ENCODE assay signal across 14 cellular contexts in genomic region chr20:58719258-58719657, GRCh38. TPM values are rescaled to one million over a fixed set of nuclear protein-coding genes. Genes with fewer than 3 reads are reported as not detected.
A peak's percentile ranks its signal among the peaks of the same experiment; 100 is the strongest.
DNase-seq lines count a peak whose midpoint lies in the region; ATAC-seq and TF ChIP-seq lines count a peak whose summit lies in the region.
"Had no signal": no experiment of that assay in that cellular context is flagged by ENCODE, and none has a peak within 500 bp of the region (broad histone marks: within the 10 kb centered on the region; RNA-seq: fewer than 3 reads in every experiment).

No MANE protein-coding gene starts in this region.

- no peak for TF ChIP-seq CTCF in hepatocyte (IDR thresholded peaks at IDR 0.05; ENCODE audit: poor library complexity)

- no peak for ATAC-seq in sciatic nerve

- H2AFZ ChIP-seq in hepatocyte: no peak overlapping the region

- H3K36me3 ChIP-seq in hepatocyte (replicated peaks; ENCODE audit: insufficient read depth, low read depth): no peaks in the 10 kb centered on the region
- H3K36me3 ChIP-seq: SJSA1 had no signal

- no peak overlapping the region for H3K27ac ChIP-seq in hepatocyte
- H3K27ac ChIP-seq: SJSA1 had no signal

- no peak overlapping the region for H3K4me3 ChIP-seq in hepatocyte
- H3K4me3 ChIP-seq: SJSA1 had no signal

- no peaks in the 10 kb centered on the region for H3K9me2 ChIP-seq in hepatocyte (replicated peaks; ENCODE audit: insufficient read depth)

- WGBS in hepatocyte (ENCODE audit: low lambda C conversion rate, missing lambda C conversion rate): 81% methylated on average over 7 of the region's 7 CpGs

- no peaks in the 10 kb centered on the region for H3K9me3 ChIP-seq in hepatocyte (ENCODE audit: low read depth)
- H3K9me3 ChIP-seq: SJSA1 had no signal

- peak; percentile 49 for DNase-seq in activated CD4-positive, alpha-beta T cell treated with anti-CD3 and anti-CD28 coated beads, Interleukin-2, amount 10 ng/mL, durations not matched to agents 24 days and 14 days
- no peak for DNase-seq in activated CD4-positive, alpha-beta T cell treated with anti-CD3 and anti-CD28 coated beads for 48 hours
- DNase-seq in HuH-7 (ENCODE audit: low spot score) (peak; percentile 3), hepatocyte (ENCODE audit: low spot score) (peak; percentile 2), sciatic nerve (ENCODE audit: low spot score) (peak; percentile 50), NCI-H69 (lab: John Stamatoyannopoulos, UW) (no peak), NCI-H1694 (lab: John Stamatoyannopoulos, UW) (no peak), NCI-H2081 (lab: John Stamatoyannopoulos, UW) (no peak)
- DNase-seq: foreskin melanocyte, NCI-H1092, NCI-H2171 had no signal

- no peak overlapping the region for H3K27ac Mint-ChIP-seq in activated CD4-positive, alpha-beta T cell treated with anti-CD3 and anti-CD28 coated beads, Interleukin-2, amount 10 ng/mL, durations not matched to agents 24 days and 14 days
- H3K27ac Mint-ChIP-seq: activated naive CD8-positive, alpha-beta T cell had no signal

- H3K4me1 ChIP-seq in hepatocyte (ENCODE audit: insufficient read depth): no peaks in the 10 kb centered on the region
- H3K4me1 ChIP-seq: SJSA1 had no signal

- peaks cover 31% of the 10 kb centered on the region for H3K27me3 Mint-ChIP-seq in activated CD4-positive, alpha-beta T cell treated with anti-CD3 and anti-CD28 coated beads, Interleukin-2, amount 10 ng/mL, durations not matched to agents 24 days and 14 days

- no peaks in the 10 kb centered on the region for H3K79me2 ChIP-seq in hepatocyte

- peaks cover 2% of the 10 kb centered on the region for H3K27me3 ChIP-seq in hepatocyte

- H3K4me2 ChIP-seq in hepatocyte: no peak overlapping the region

- no peaks in the 10 kb centered on the region for H3K4me1 Mint-ChIP-seq in activated CD4-positive, alpha-beta T cell treated with anti-CD3 and anti-CD28 coated beads, Interleukin-2, amount 10 ng/mL, durations not matched to agents 24 days and 14 days
- H3K4me1 Mint-ChIP-seq: IgD-negative memory B cell had no signal

- intact Hi-C loops in activated CD4-positive, alpha-beta T cell treated with anti-CD3 and anti-CD28 coated beads, Interleukin-2, amount 10 ng/mL, durations not matched to agents 24 days and 14 days (cut with micrococcal nuclease): no loop called here
- intact Hi-C loops in sciatic nerve (cut with DNase I): no loop called here

- no peak overlapping the region for H3K4me3 Mint-ChIP-seq in activated CD4-positive, alpha-beta T cell treated with anti-CD3 and anti-CD28 coated beads, Interleukin-2, amount 10 ng/mL, durations not matched to agents 24 days and 14 days
- H3K4me3 Mint-ChIP-seq: activated naive CD8-positive, alpha-beta T cell; IgD-negative memory B cell had no signal

- no peaks in the 10 kb centered on the region for H4K20me1 ChIP-seq in hepatocyte (ENCODE audit: insufficient read depth, poor library complexity, severe bottlenecking)

- peaks cover under 1% of the 10 kb centered on the region for H3K9me3 Mint-ChIP-seq in activated CD4-positive, alpha-beta T cell treated with anti-CD3 and anti-CD28 coated beads, Interleukin-2, amount 10 ng/mL, durations not matched to agents 24 days and 14 days

- no peaks in the 10 kb centered on the region for H3K36me3 Mint-ChIP-seq in activated CD4-positive, alpha-beta T cell treated with anti-CD3 and anti-CD28 coated beads, Interleukin-2, amount 10 ng/mL, durations not matched to agents 24 days and 14 days (ENCODE audit: low read depth)
- H3K36me3 Mint-ChIP-seq: activated naive CD8-positive, alpha-beta T cell; IgD-negative memory B cell had no signal

RNA-seq across cellular contexts. Expression of gene NPEPL1, which starts 26.7 kb away (rescaled TPM):
- total RNA-seq in activated CD4-positive, alpha-beta T cell treated with anti-CD3 and anti-CD28 coated beads, Interleukin-2, amount 10 ng/mL, durations not matched to agents 24 days and 14 days: 22.3 and 23.1 TPM in 2 replicates
- 15.2 and 15.4 TPM in 2 replicates for total RNA-seq in hepatocyte
- polyA plus RNA-seq in hepatocyte: 42.3 and 46.0 TPM in 2 replicates
- total RNA-seq in sciatic nerve: 47.5 TPM

Comparison
In these comparisons a context has a peak if more than half of its experiments do, and no peak if none do; other contexts are left out.
1. DNase-seq: peak in activated CD4-positive, alpha-beta T cell treated with anti-CD3 and anti-CD28 coated beads, Interleukin-2, amount 10 ng/mL, durations not matched to agents 24 days and 14 days (single experiment), HuH-7 (single experiment), hepatocyte (single experiment) and sciatic nerve (single experiment); none in activated CD4-positive, alpha-beta T cell treated with anti-CD3 and anti-CD28 coated beads for 48 hours (single experiment), NCI-H69 (single experiment), NCI-H1694 (single experiment) and NCI-H2081 (0 of 2).